In genomic region chr19:40719414-40719894, GRCh38 we compare ENCODE assay signal across 8 cellular contexts. TPM values are rescaled to one million over a fixed set of nuclear protein-coding genes. Genes with fewer than 3 reads are reported as not detected.
DNase-seq lines count a peak whose midpoint lies in the region; ATAC-seq and TF ChIP-seq lines count a peak whose summit lies in the region.

No MANE protein-coding gene starts in this region.

- H3K9me3 ChIP-seq in body of pancreas (no peaks in the 10 kb centered on the region), upper lobe of left lung (no peaks in the 10 kb centered on the region)

- H3K36me3 ChIP-seq in body of pancreas (replicated peaks in 1 of 2; ENCODE audit: insufficient read depth in 1 of 2, low read depth in 2 of 2) (peaks cover 0 to 3% of the 10 kb centered on the region in 2 donors), upper lobe of left lung (peaks cover 1 to 25% (median 6%) of the 10 kb centered on the region in 4 donors)

- no peak for TF ChIP-seq CTCF in body of pancreas (IDR thresholded peaks at IDR 0.05)
- TF ChIP-seq CTCF in mesothelial cell of epicardium (IDR thresholded peaks at IDR 0.05; ENCODE audit: unreplicated experiment): no peak
- no peak for TF ChIP-seq CTCF in upper lobe of left lung (IDR thresholded peaks at IDR 0.05)

- no peak overlapping the region for H3K27ac Mint-ChIP-seq in activated T-cell treated with anti-CD3 and anti-CD28 coated beads, Interleukin-2, amount 50 U/mL, for 72 hours
- H3K27ac Mint-ChIP-seq in mesothelial cell of epicardium: peak overlapping the region; percentile 100

- peaks cover 0 to 2% of the 10 kb centered on the region in 2 donors for H3K9me3 Mint-ChIP-seq in activated T-cell treated with anti-CD3 and anti-CD28 coated beads, Interleukin-2, amount 50 U/mL, for 72 hours
- no peaks in the 10 kb centered on the region for H3K9me3 Mint-ChIP-seq in mesothelial cell of epicardium

- no peak for ATAC-seq in activated T-cell treated with anti-CD3 and anti-CD28 coated beads, Interleukin-2, amount 50 U/mL, for 72 hours (replicated peaks in 1 of 2)
- ATAC-seq in body of pancreas (no peak), upper lobe of left lung (ENCODE audit: low FRiP score in 2 of 2) (no peak)

- H3K4me1 ChIP-seq in body of pancreas (peaks cover 52% of the 10 kb centered on the region), upper lobe of left lung (peaks cover 54 to 85% (median 66%) of the 10 kb centered on the region in 4 donors)

- peak in 2 of 4 donors; percentile 8 to 62 for TF ChIP-seq EP300 in upper lobe of left lung (IDR thresholded peaks at IDR 0.05)

- H3K27me3 ChIP-seq in body of pancreas: no peaks in the 10 kb centered on the region
- no peaks in the 10 kb centered on the region for H3K27me3 ChIP-seq in upper lobe of left lung

- peaks cover 77% of the 10 kb centered on the region for H3K4me1 Mint-ChIP-seq in activated T-cell treated with anti-CD3 and anti-CD28 coated beads, Interleukin-2, amount 50 U/mL, for 72 hours (ENCODE audit: low read depth)
- peaks cover 48% of the 10 kb centered on the region for H3K4me1 Mint-ChIP-seq in mesothelial cell of epicardium

- TF ChIP-seq POLR2A in body of pancreas (IDR thresholded peaks at IDR 0.05) (no peak), upper lobe of left lung (IDR thresholded peaks at IDR 0.05) (no peak)

- H3K4me3 ChIP-seq in body of pancreas (peak overlapping the region; percentile 36 to 83), upper lobe of left lung (peak overlapping the region; percentile 75 to 90 (median 76))

- intact Hi-C loops in body of pancreas (cut with DNase I): no loop called here

- no peaks in the 10 kb centered on the region for H3K27me3 Mint-ChIP-seq in activated T-cell treated with anti-CD3 and anti-CD28 coated beads, Interleukin-2, amount 50 U/mL, for 72 hours (ENCODE audit: low read depth)
- H3K27me3 Mint-ChIP-seq in mesothelial cell of epicardium (ENCODE audit: low read depth): no peaks in the 10 kb centered on the region

- WGBS in body of pancreas, 2 donors: 27 to 31% methylated on average over 7 of the region's 7 CpGs
- 45 to 49% methylated on average over 7 of the region's 7 CpGs for WGBS in upper lobe of left lung, 2 donors

- no peak for DNase-seq in activated T-cell treated with anti-CD3 and anti-CD28 coated beads, Interleukin-2, amount 50 U/mL, for 72 hours
- no peak for DNase-seq in activated T-cell treated with anti-CD3 and anti-CD28 coated beads for 4 hours
- no peak for DNase-seq in body of pancreas
- no peak for DNase-seq in mesothelial cell of epicardium (ENCODE audit: low spot score in 2 of 2, unreplicated experiment in 2 of 2)
- peak in 1 of 2 donors; percentile 79 for DNase-seq in upper lobe of left lung
- no peak for DNase-seq in GDM1 (lab: John Stamatoyannopoulos, UW)
- DNase-seq in OCI-M2 (lab: John Stamatoyannopoulos, UW; ENCODE audit: unreplicated experiment): no peak
- DNase-seq in NCI-H1092 (lab: John Stamatoyannopoulos, UW): no peak

- H3K27ac ChIP-seq in body of pancreas (peak overlapping the region; percentile 52 to 99 (median 98)), upper lobe of left lung (peak overlapping the region; percentile 98 to 99 (median 98))

- peak overlapping the region; percentile 98 to 99 for H3K4me3 Mint-ChIP-seq in activated T-cell treated with anti-CD3 and anti-CD28 coated beads, Interleukin-2, amount 50 U/mL, for 72 hours
- peak overlapping the region; percentile 97 for H3K4me3 Mint-ChIP-seq in mesothelial cell of epicardium

- peaks cover 14 to 21% of the 10 kb centered on the region in 2 donors for H3K36me3 Mint-ChIP-seq in activated T-cell treated with anti-CD3 and anti-CD28 coated beads, Interleukin-2, amount 50 U/mL, for 72 hours (ENCODE audit: insufficient read depth in 2 of 2)
- H3K36me3 Mint-ChIP-seq in mesothelial cell of epicardium: peaks cover 11% of the 10 kb centered on the region

RNA-seq across cellular contexts. Expression of gene ITPKC, which starts 2.5 kb away (rescaled TPM):
- 10 to 100 TPM; 14.4 to 15.1 TPM for total RNA-seq in activated T-cell treated with anti-CD3 and anti-CD28 coated beads, Interleukin-2, amount 50 U/mL, for 72 hours
- total RNA-seq in body of pancreas (10 to 100 TPM; 14.0 to 27.7 TPM), mesothelial cell of epicardium (26.2 to 28.3 TPM (median 27.0 TPM) in 3 replicates), upper lobe of left lung (10 to 100 TPM; 38.4 to 76.0 (median 55.2) TPM)

RNA-seq across cellular contexts. Expression of gene COQ8B, which starts 2.8 kb away (rescaled TPM):
- total RNA-seq in activated T-cell treated with anti-CD3 and anti-CD28 coated beads, Interleukin-2, amount 50 U/mL, for 72 hours: 10 to 100 TPM; 45.4 to 58.6 TPM
- total RNA-seq in body of pancreas (10 to 100 TPM; 29.8 to 31.3 TPM), mesothelial cell of epicardium (45.9 to 58.3 TPM (median 54.8 TPM) in 3 replicates), upper lobe of left lung (100 to 1,000 TPM in 2 of 6 donors, 10 to 100 TPM in 4; 46.2 to 142 (median 65.4) TPM)

RNA-seq across cellular contexts. Expression of gene NUMBL, which starts 29.0 kb away (rescaled TPM):
- 10 to 100 TPM; 16.1 to 18.6 TPM for total RNA-seq in activated T-cell treated with anti-CD3 and anti-CD28 coated beads, Interleukin-2, amount 50 U/mL, for 72 hours
- total RNA-seq in body of pancreas: 10 to 100 TPM in 1 of 2 donors, 1 to 10 TPM in 1; 9.1 to 73.5 TPM
- 35.0 to 42.5 TPM (median 39.2 TPM) in 3 replicates for total RNA-seq in mesothelial cell of epicardium
- total RNA-seq in upper lobe of left lung: 100 to 1,000 TPM in 1 of 6 donors, 10 to 100 TPM in 5; 18.0 to 133 (median 23.8) TPM

RNA-seq across cellular contexts. Expression of gene ACTMAP, which starts 30.8 kb away (rescaled TPM):
- 10 to 100 TPM; 32.8 to 45.1 TPM for total RNA-seq in activated T-cell treated with anti-CD3 and anti-CD28 coated beads, Interleukin-2, amount 50 U/mL, for 72 hours
- total RNA-seq in body of pancreas: 1 to 10 TPM; 3.0 to 4.2 TPM
- 14.2 to 18.4 TPM (median 15.0 TPM) in 3 replicates for total RNA-seq in mesothelial cell of epicardium
- total RNA-seq in upper lobe of left lung: 10 to 100 TPM; 16.0 to 28.4 (median 21.5) TPM

RNA-seq across cellular contexts. Expression of gene SNRPA, which starts 31.5 kb away (rescaled TPM):
- total RNA-seq in activated T-cell treated with anti-CD3 and anti-CD28 coated beads, Interleukin-2, amount 50 U/mL, for 72 hours: 100 to 1,000 TPM; 201 to 290 TPM
- total RNA-seq in body of pancreas: 10 to 100 TPM; 18.7 to 42.2 TPM
- 109 to 121 TPM (median 111 TPM) in 3 replicates for total RNA-seq in mesothelial cell of epicardium
- total RNA-seq in upper lobe of left lung: 10 to 100 TPM; 32.4 to 90.1 (median 55.3) TPM
